In genomic region chr12:47736877-47737676, GRCh38 we compare ENCODE assay signal across 11 cellular contexts. TPM values are rescaled to one million over a fixed set of nuclear protein-coding genes. Genes with fewer than 3 reads are reported as not detected.
DNase-seq lines count a peak whose midpoint lies in the region; FAIRE-seq and TF ChIP-seq lines count a peak whose summit lies in the region.
"Had no signal": no experiment of that assay in that cellular context is flagged by ENCODE, and none has a peak within 500 bp of the region (broad histone marks: within the 10 kb centered on the region; RNA-seq: fewer than 3 reads in every experiment).

No MANE protein-coding gene starts in this region.

- peak; percentile 1 for TF ChIP-seq CTCF in chondrocyte (IDR thresholded peaks at IDR 0.05)

- DNase-seq in HCEC 1CT (peak; percentile 37), chondrocyte (ENCODE audit: low spot score) (no peak), left kidney (ENCODE audit: low read depth, low spot score) (peak; percentile 70), small intestine (peak; percentile 45), GM12891 (ENCODE audit: insufficient read length, low spot score) (no peak), NCI-H226 (no peak)
- no peak for DNase-seq in CD8-positive, alpha-beta memory T cell
- DNase-seq in stimulated activated naive CD4-positive, alpha-beta T cell treated with Interleukin-2 at 50 U/mL for 16 hours (lab: John Stamatoyannopoulos, UW) = no peak
- DNase-seq: activated naive CD4-positive, alpha-beta T cell treated with anti-CD3 and anti-CD28 coated beads, Interleukin-2, amount 50 U/mL, for 16 hours had no signal

- peak overlapping the region in 1 of 2 donors; percentile 63 for H3K27ac ChIP-seq in small intestine (ENCODE audit: low read depth in 1 of 2, low read length in 1 of 2)
- no peak overlapping the region for H3K27ac ChIP-seq in CD8-positive, alpha-beta memory T cell (ENCODE audit: low read depth, low read length)

- H3K27me3 ChIP-seq in small intestine (ENCODE audit: control insufficient read depth in 2 of 2, insufficient read depth in 2 of 2, low read length in 2 of 2) = no peaks in the 10 kb centered on the region
- H3K27me3 ChIP-seq in CD8-positive, alpha-beta memory T cell (ENCODE audit: insufficient read depth, low read length, poor library complexity, severe bottlenecking) = no peaks in the 10 kb centered on the region

- H3K4me1 Mint-ChIP-seq in chondrocyte (ENCODE audit: low read depth) = peaks cover 28% of the 10 kb centered on the region
- H3K4me1 Mint-ChIP-seq in CD8-positive, alpha-beta memory T cell = peaks cover 14 to 26% (median 20%) of the 10 kb centered on the region in 3 donors

- H3K36me3 ChIP-seq in small intestine (ENCODE audit: control insufficient read depth in 2 of 2, insufficient read depth in 2 of 2, low read length in 2 of 2) = no peaks in the 10 kb centered on the region
- H3K36me3 ChIP-seq in CD8-positive, alpha-beta memory T cell (ENCODE audit: insufficient read depth, low read length) = no peaks in the 10 kb centered on the region

- H3K4me1 ChIP-seq in small intestine (ENCODE audit: control insufficient read depth in 2 of 2, insufficient read depth in 1 of 2, low read depth in 1 of 2, low read length in 1 of 2) = peaks cover 0 to 4% of the 10 kb centered on the region in 2 donors
- H3K4me1 ChIP-seq in CD8-positive, alpha-beta memory T cell (ENCODE audit: insufficient read depth, low read length) = peaks cover 14% of the 10 kb centered on the region

- POLR2A ChIA-PET in CD8-positive, alpha-beta memory T cell (lab: Charles Lee) = no interaction called here

- H3K27ac Mint-ChIP-seq in chondrocyte (ENCODE audit: unreplicated experiment) = peak overlapping the region; percentile 89
- H3K27ac Mint-ChIP-seq in CD8-positive, alpha-beta memory T cell = no peak overlapping the region

- no peaks in the 10 kb centered on the region for H3K36me3 Mint-ChIP-seq in chondrocyte (ENCODE audit: low read depth)
- H3K36me3 Mint-ChIP-seq in CD8-positive, alpha-beta memory T cell = no peaks in the 10 kb centered on the region

- H3K4me3 Mint-ChIP-seq in chondrocyte (ENCODE audit: unreplicated experiment) = peak overlapping the region; percentile 54
- no peak overlapping the region for H3K4me3 Mint-ChIP-seq in CD8-positive, alpha-beta memory T cell

- no peaks in the 10 kb centered on the region for H3K9me3 ChIP-seq in small intestine (ENCODE audit: control insufficient read depth, low read depth)
- no peaks in the 10 kb centered on the region for H3K9me3 ChIP-seq in CD8-positive, alpha-beta memory T cell (ENCODE audit: low read length)

- CTCF ChIA-PET in CD8-positive, alpha-beta memory T cell (lab: Charles Lee) = interaction anchor here (1.2 to 1.7 kb wide), 3 partner anchors 21 to 105 kb away, joined by 3 to 7 read pairs (median 5); no protein-coding TSS in a partner anchor

- 45 to 59% (median 59%) methylated on average over 19 of the region's 19 CpGs for WGBS in small intestine, 3 donors

- no peaks in the 10 kb centered on the region for H3K9me3 Mint-ChIP-seq in chondrocyte (ENCODE audit: low read depth)
- no peaks in the 10 kb centered on the region for H3K9me3 Mint-ChIP-seq in CD8-positive, alpha-beta memory T cell

- FAIRE-seq in small intestine (lab: Jason Lieb, UNC) = no peak
- no peak for FAIRE-seq in GM12891 (lab: Jason Lieb, UNC)
- FAIRE-seq: GM12892 had no signal

- no peak for TF ChIP-seq POLR2A in GM12891 (IDR thresholded peaks at IDR 0.05; ENCODE audit: low read depth, low read length)

- peaks cover 2% of the 10 kb centered on the region for H3K27me3 Mint-ChIP-seq in chondrocyte (ENCODE audit: low read depth)
- H3K27me3 Mint-ChIP-seq in CD8-positive, alpha-beta memory T cell = no peaks in the 10 kb centered on the region

- no peak overlapping the region for H3K4me3 ChIP-seq in small intestine (ENCODE audit: low read depth in 1 of 2, low read length in 2 of 2)
- no peak overlapping the region for H3K4me3 ChIP-seq in CD8-positive, alpha-beta memory T cell (ENCODE audit: low read length)

TF ChIP-seq in GM12891, 5 proteins besides CTCF, POLR2A, EP300 and RAD21:
- TF ChIP-seq PAX5 (IDR thresholded peaks at IDR 0.05; ENCODE audit: insufficient read depth, low read length, severe bottlenecking) = no peak
- no peak for TF ChIP-seq TAF1 (IDR thresholded peaks at IDR 0.05; ENCODE audit: low read depth, low read length)
- TF ChIP-seq POLR2AphosphoS5 (IDR thresholded peaks at IDR 0.05; ENCODE audit: low read depth, low read length) = no peak
- no peak for TF ChIP-seq POU2F2 (IDR thresholded peaks at IDR 0.05; ENCODE audit: low read depth, low read length)
- no peak for TF ChIP-seq SPI1 (IDR thresholded peaks at IDR 0.05; ENCODE audit: low read depth, low read length)

RNA-seq across cellular contexts. Expression of gene ENDOU, which starts 11.8 kb away (rescaled TPM):
- total RNA-seq in chondrocyte = not detected in 3 replicates
- polyA plus RNA-seq in small intestine = under 1 TPM in 1 of 3 donors, not detected in 2; 0.30 TPM
- 0.12 TPM for polyA plus RNA-seq in GM12891 (2012; ENCODE audit: low read depth, missing spikeins)
- total RNA-seq in CD8-positive, alpha-beta memory T cell = not detected
- not detected for polyA plus RNA-seq in CD8-positive, alpha-beta memory T cell
- total RNA-seq: pulmonary artery endothelial cell had no signal

RNA-seq across cellular contexts. Expression of gene RAPGEF3, which starts 21.6 kb away (rescaled TPM):
- total RNA-seq in chondrocyte = 1.3 to 1.8 TPM (median 1.3 TPM) in 3 replicates
- polyA plus RNA-seq in small intestine = 10 to 100 TPM in 1 of 3 donors, 1 to 10 TPM in 2; 2.5 to 19.8 (median 2.7) TPM
- 0.47 TPM for polyA plus RNA-seq in GM12891 (2012; ENCODE audit: low read depth, missing spikeins)
- 1 to 10 TPM in 1 of 2 experiments, under 1 TPM in 1; 0.95 to 1.1 TPM for total RNA-seq in CD8-positive, alpha-beta memory T cell
- polyA plus RNA-seq in CD8-positive, alpha-beta memory T cell = 0.15 TPM

RNA-seq across cellular contexts. Expression of gene RPAP3, which starts 31.2 kb away (rescaled TPM):
- 23.8 to 35.8 TPM (median 26.1 TPM) in 3 replicates for total RNA-seq in chondrocyte
- polyA plus RNA-seq in small intestine = 10 to 100 TPM in 2 of 3 donors, 1 to 10 TPM in 1; 8.7 to 14.6 (median 14.2) TPM
- 16.6 TPM for polyA plus RNA-seq in GM12891 (2012; ENCODE audit: low read depth, missing spikeins)
- total RNA-seq in CD8-positive, alpha-beta memory T cell = 10 to 100 TPM; 54.0 to 58.1 TPM
- 35.3 TPM for polyA plus RNA-seq in CD8-positive, alpha-beta memory T cell

RNA-seq across cellular contexts. Expression of gene SLC48A1, which starts 36.0 kb away (rescaled TPM):
- 11.4 to 18.4 TPM (median 11.5 TPM) in 3 replicates for total RNA-seq in chondrocyte
- 10 to 100 TPM in 1 of 3 donors, 1 to 10 TPM in 2; 5.1 to 12.1 (median 5.4) TPM for polyA plus RNA-seq in small intestine
- 1.0 TPM for polyA plus RNA-seq in GM12891 (2012; ENCODE audit: low read depth, missing spikeins)
- total RNA-seq in CD8-positive, alpha-beta memory T cell = 10 to 100 TPM; 10.9 to 11.5 TPM
- polyA plus RNA-seq in CD8-positive, alpha-beta memory T cell = 9.1 TPM

Comparison
In these comparisons a context has a peak if more than half of its experiments do, and no peak if none do; other contexts are left out.
1. DNase-seq: peak in HCEC 1CT (single experiment), left kidney (single experiment) and small intestine (single experiment); none in chondrocyte (single experiment), GM12891 (single experiment), CD8-positive, alpha-beta memory T cell (0 of 5), stimulated activated naive CD4-positive, alpha-beta T cell treated with Interleukin-2 at 50 U/mL for 16 hours (single experiment) and NCI-H226 (single experiment).